ENCODE assay signal across 8 cellular contexts in genomic region chr9:6008169-6008979, GRCh38. TPM values are rescaled to one million over a fixed set of nuclear protein-coding genes. Genes with fewer than 3 reads are reported as not detected.
A peak's percentile ranks its signal among the peaks of the same experiment; 100 is the strongest.
DNase-seq lines count a peak whose midpoint lies in the region; ATAC-seq and FAIRE-seq lines count a peak whose summit lies in the region.

No MANE protein-coding gene starts in this region.

- H3K4me1 ChIP-seq in mesodermal cell (ENCODE audit: control insufficient read depth, insufficient read depth, low read length, poor library complexity, severe bottlenecking) = no peaks in the 10 kb centered on the region

- 0 to 1% methylated on average over 11 to 12 of the region's 40 CpGs for WGBS in mesodermal cell (ENCODE audit: insufficient coverage in 2 of 2), 2 experiments

- H3K9me3 ChIP-seq in mesodermal cell (ENCODE audit: control insufficient read depth, low read length) = peaks cover 3% of the 10 kb centered on the region

- H3K27ac ChIP-seq in mesodermal cell (ENCODE audit: low read depth, low read length, severe bottlenecking) = peak overlapping the region; percentile 91

- in situ Hi-C loops in Caki2 (cut with HindIII; ENCODE audit: low pct_unique_long_range_greater_than_20kb, low sequenced_read_pairs) = no loop called here

- peak; percentile 87 for DNase-seq in Caki2 (ENCODE audit: low read depth)
- peak in 75 of 76 experiments; percentile 56 to 97 (median 92) for DNase-seq in HUDEP-2 (lab: John Stamatoyannopoulos, UW; ENCODE audit: unreplicated experiment in 76 of 76)
- peak; percentile 86 for DNase-seq in NOMO-1 treated with dmso at 0.1 percent for 144 hours (lab: John Stamatoyannopoulos, UW; ENCODE audit: unreplicated experiment)
- DNase-seq in activated CD8-positive, alpha-beta memory T cell treated with anti-CD3 and anti-CD28 coated beads, Interleukin-2, amount 50 U/mL, for 4 hours = peak; percentile 89
- peak; percentile 71 for DNase-seq in stimulated activated CD8-positive, alpha-beta memory T cell treated with anti-CD3 and anti-CD28 coated beads, Interleukin-15, amount 100 ng/mL, for 24 hours (ENCODE audit: low read depth)

- H3K4me3 ChIP-seq in mesodermal cell (ENCODE audit: extremely low read depth, insufficient read depth, low read length, poor library complexity, severe bottlenecking) = peak overlapping the region; percentile 82

- peak; percentile 77 for FAIRE-seq in endometrium (lab: Jason Lieb, UNC)

- ATAC-seq in GM21390 (IDR thresholded peaks at IDR 0.05; ENCODE audit: unreplicated experiment) = peak; percentile 54

- H3K36me3 ChIP-seq in mesodermal cell (ENCODE audit: control insufficient read depth, insufficient read depth, low read length) = peaks cover 18% of the 10 kb centered on the region

RNA-seq across cellular contexts. Expression of gene RANBP6, which starts 7.0 kb away (rescaled TPM):
- 4.6 and 5.6 TPM in 2 replicates for total RNA-seq in Caki2 (2014; rRNA removed; shearing (Covaris generic); ENCODE audit: low replicate concordance)
- 24.6 TPM for polyA plus RNA-seq in mesodermal cell (2013, experiment 1 of 2)
- polyA plus RNA-seq in mesodermal cell (2013, experiment 2 of 2) = 24.5 TPM

Comparison
In these comparisons a context has a peak if more than half of its experiments do, and no peak if none do; other contexts are left out.
1. Peak in every context shown above with its lines: DNase-seq, ATAC-seq, H3K4me3 ChIP-seq and H3K27ac ChIP-seq.